14 cellular contexts compared by ENCODE assay signal in the genomic region with DNA sequence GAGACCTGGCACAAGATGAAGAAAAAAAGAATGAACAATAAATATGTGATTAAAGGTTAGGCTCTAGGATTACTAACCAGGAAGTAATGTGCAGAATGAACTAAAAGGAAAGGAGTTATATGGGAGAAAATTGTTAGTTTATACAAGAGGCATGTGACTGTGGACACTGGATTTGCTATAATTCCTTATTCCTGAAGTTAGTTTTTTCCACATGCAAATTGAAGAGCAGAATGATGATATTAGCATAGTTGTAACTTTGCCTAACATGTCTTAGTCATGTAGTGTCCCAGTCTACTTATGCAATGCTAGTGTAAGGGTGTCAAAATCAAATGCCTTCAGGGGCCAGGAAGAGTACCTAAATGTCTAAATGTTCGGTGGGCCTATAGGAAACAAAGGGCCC. TPM values are rescaled to one million over a fixed set of nuclear protein-coding genes. Genes with fewer than 3 reads are reported as not detected.
DNase-seq lines count a peak whose midpoint lies in the region; ATAC-seq and TF ChIP-seq lines count a peak whose summit lies in the region.
"Had no signal": no experiment of that assay in that cellular context is flagged by ENCODE, and none has a peak within 500 bp of the region (broad histone marks: within the 10 kb centered on the region; RNA-seq: fewer than 3 reads in every experiment).

No MANE protein-coding gene starts in this region.

- H3K4ac ChIP-seq in mesenchymal stem cell (ENCODE audit: low read depth in 1 of 2, low read length in 2 of 2) = no peak overlapping the region

- H2AFZ ChIP-seq in GM23248 (no peak overlapping the region), mesenchymal stem cell (ENCODE audit: low read depth, low read length) (no peak overlapping the region), GM23338 (no peak overlapping the region)

- H2BK15ac ChIP-seq in mesenchymal stem cell (ENCODE audit: low read depth, poor library complexity, severe bottlenecking) = no peak overlapping the region

- H4K20me1 ChIP-seq in GM23248 (ENCODE audit: insufficient read depth) (no peaks in the 10 kb centered on the region), GM23338 (replicated peaks; ENCODE audit: insufficient read depth) (no peaks in the 10 kb centered on the region)

- H3K36me3 Mint-ChIP-seq in GM23338 (ENCODE audit: low read depth) (no peaks in the 10 kb centered on the region), endodermal cell (ENCODE audit: low read depth) (no peaks in the 10 kb centered on the region)

- no peaks in the 10 kb centered on the region for H3K9me3 ChIP-seq in GM23248 (ENCODE audit: low read depth)
- no peaks in the 10 kb centered on the region for H3K9me3 ChIP-seq in mesenchymal stem cell (ENCODE audit: control insufficient read depth, low read length)
- H3K9me3 ChIP-seq in endodermal cell (ENCODE audit: control insufficient read depth, low read length) = no peaks in the 10 kb centered on the region
- H3K9me3 ChIP-seq: MG63 had no signal

- ATAC-seq in GM23338 = no peak

- no peak overlapping the region for H2BK12ac ChIP-seq in mesenchymal stem cell (ENCODE audit: low read length in 2 of 2)

- H2BK120ac ChIP-seq in mesenchymal stem cell (ENCODE audit: low read depth, low read length) = no peak overlapping the region

- H4K91ac ChIP-seq in mesenchymal stem cell (ENCODE audit: low read length) = no peak overlapping the region

- H3K27me3 Mint-ChIP-seq in GM23338 (ENCODE audit: insufficient read depth, low read depth, poor library complexity) = no peaks in the 10 kb centered on the region
- H3K27me3 Mint-ChIP-seq in endodermal cell (ENCODE audit: insufficient read depth) = no peaks in the 10 kb centered on the region

- no peak overlapping the region for H3K14ac ChIP-seq in mesenchymal stem cell (ENCODE audit: low read length in 2 of 2)

- H3K4me1 Mint-ChIP-seq in GM23338 (no peaks in the 10 kb centered on the region; the same call in 2 of the 3 replicates), endodermal cell (no peaks in the 10 kb centered on the region)

- H3K9me2 ChIP-seq in GM23248 (ENCODE audit: insufficient read depth) (no peaks in the 10 kb centered on the region), GM23338 (ENCODE audit: insufficient read depth) (0 out of 2 replicates have a peak, but pooled peaks cover 4% of the 10 kb centered on the region)

- H3K4me3 ChIP-seq in BJ (ENCODE audit: low read depth, low read length) (no peak overlapping the region), GM23248 (no peak overlapping the region), mesenchymal stem cell (ENCODE audit: insufficient read depth in 1 of 2, low read depth in 1 of 2, low read length in 2 of 2) (no peak overlapping the region), GM23338 (no peak overlapping the region), endodermal cell (ENCODE audit: low read length) (no peak overlapping the region)
- H3K4me3 ChIP-seq: MG63 had no signal

- CTCF ChIA-PET in BJ (lab: Yijun Ruan, JAX) = no interaction called here

- H3K27ac Mint-ChIP-seq in GM23338 (no peak overlapping the region), endodermal cell (no peak overlapping the region)

- H3K79me2 ChIP-seq in GM23248 (ENCODE audit: insufficient read depth) (no peaks in the 10 kb centered on the region), GM23338 (replicated peaks; ENCODE audit: insufficient read depth) (no peaks in the 10 kb centered on the region)

- no peaks in the 10 kb centered on the region for H3K9me3 Mint-ChIP-seq in GM23338
- H3K9me3 Mint-ChIP-seq in endodermal cell = no peaks in the 10 kb centered on the region

- H3K79me1 ChIP-seq in mesenchymal stem cell (replicated peaks; ENCODE audit: low read length, poor library complexity, severe bottlenecking) = peaks cover 1% of the 10 kb centered on the region

- H3K4me3 Mint-ChIP-seq in GM23338 = no peak overlapping the region
- no peak overlapping the region for H3K4me3 Mint-ChIP-seq in endodermal cell

- H3K36me3 ChIP-seq in BJ (ENCODE audit: control insufficient read depth, insufficient read depth, low read length) (no peaks in the 10 kb centered on the region), GM23248 (ENCODE audit: low read depth) (no peaks in the 10 kb centered on the region), mesenchymal stem cell (ENCODE audit: control insufficient read depth in 1 of 2, insufficient read depth in 2 of 2, low read depth in 1 of 2, low read length in 2 of 2) (no peaks in the 10 kb centered on the region), GM23338 (ENCODE audit: insufficient read depth) (no peaks in the 10 kb centered on the region), endodermal cell (ENCODE audit: control insufficient read depth, insufficient read depth, low read length) (no peaks in the 10 kb centered on the region)
- H3K36me3 ChIP-seq: MG63 had no signal

- in situ Hi-C loops in GM23248 (cut with MboI) = no loop called here

- H2BK5ac ChIP-seq in mesenchymal stem cell (ENCODE audit: low read depth, low read length, poor library complexity, severe bottlenecking) = no peak overlapping the region

- H3K27me3 ChIP-seq in BJ (ENCODE audit: control insufficient read depth, insufficient read depth, low read length) (no peaks in the 10 kb centered on the region), GM23248 (replicated peaks; ENCODE audit: insufficient read depth) (no peaks in the 10 kb centered on the region), mesenchymal stem cell (ENCODE audit: control insufficient read depth in 1 of 2, insufficient read depth in 1 of 2, low read length in 2 of 2) (no peaks in the 10 kb centered on the region), GM23338 (ENCODE audit: insufficient read depth) (no peaks in the 10 kb centered on the region), endodermal cell (ENCODE audit: control insufficient read depth, insufficient read depth, low read length, poor library complexity, severe bottlenecking) (no peaks in the 10 kb centered on the region)
- H3K27me3 ChIP-seq: MG63 had no signal

- H2AK5ac ChIP-seq in mesenchymal stem cell (ENCODE audit: low read length, severe bottlenecking) = no peak overlapping the region

- POLR2A ChIA-PET in BJ (lab: Charles Lee) = no interaction called here

- WGBS in GM23248 (ENCODE audit: low coverage in 1 of 2, low lambda C conversion rate in 2 of 2, missing lambda C conversion rate in 2 of 2), 2 experiments = 79 to 84% methylated on average over 1 of the region's 1 CpG
- 83% methylated on average over 1 of the region's 1 CpG for WGBS in mesenchymal stem cell
- WGBS in endodermal cell (ENCODE audit: insufficient coverage in 1 of 2, insufficient read length in 1 of 2), 2 experiments = 96 to 100% methylated on average over 1 of the region's 1 CpG

- H3K4me2 ChIP-seq in GM23248 (ENCODE audit: unreplicated experiment) (peak overlapping the region; percentile 48), mesenchymal stem cell (ENCODE audit: low read length, poor library complexity, severe bottlenecking) (no peak overlapping the region), GM23338 (no peak overlapping the region)

- no peak overlapping the region for H3K18ac ChIP-seq in mesenchymal stem cell (ENCODE audit: low read depth in 1 of 2, low read length in 2 of 2)

- no peak overlapping the region for H3K23ac ChIP-seq in mesenchymal stem cell (ENCODE audit: low read length in 2 of 2)

- H3F3A ChIP-seq in GM23248 (ENCODE audit: insufficient read depth) = peaks cover 13% of the 10 kb centered on the region
- no peaks in the 10 kb centered on the region for H3F3A ChIP-seq in GM23338 (replicated peaks; ENCODE audit: low read depth)

- DNase-seq in BJ (ENCODE audit: low read depth) (peak; percentile 19), GM23248 (peak; percentile 70), astrocyte of the hippocampus (ENCODE audit: low read depth, low spot score) (peak; percentile 46), mesenchymal stem cell (peak; percentile 38), NCI-H1694 (lab: John Stamatoyannopoulos, UW) (no peak), GM23338 (ENCODE audit: low spot score) (no peak), endodermal cell (no peak)
- no peak for DNase-seq in activated effector memory CD4-positive, alpha-beta T cell treated with anti-CD3 and anti-CD28 coated beads, Interleukin-2, amount 50 U/mL, for 16 hours
- DNase-seq: activated T-cell treated with anti-CD3 and anti-CD28 coated beads, Interleukin-2, amount 50 U/mL, for 1 hour; COR-L47; MG63; NCI-H446; RPMI8226; stimulated activated CD4-positive, alpha-beta T cell treated with anti-CD3 and anti-CD28 coated beads, Interleukin-4, amount 100 ng/mL, for 24 hours had no signal

- TF ChIP-seq CTCF in BJ (IDR thresholded peaks at IDR 0.05; ENCODE audit: insufficient read depth, low read depth, low read length) (no peak), GM23338 (conservative IDR thresholded peaks at IDR 0.05; ENCODE audit: low read depth in 2 of 2) (no peak), endodermal cell (conservative IDR thresholded peaks at IDR 0.05) (no peak)

- H3K27ac ChIP-seq in GM23248 = peak overlapping the region; percentile 49
- H3K27ac ChIP-seq in mesenchymal stem cell (ENCODE audit: low read length, poor library complexity, severe bottlenecking) = peak overlapping the region; percentile 2
- no peak overlapping the region for H3K27ac ChIP-seq in GM23338 (ENCODE audit: low read depth)
- no peak overlapping the region for H3K27ac ChIP-seq in endodermal cell (ENCODE audit: low read depth, low read length)

- H3K4me1 ChIP-seq in GM23248 (ENCODE audit: insufficient read depth) = peaks cover 16% of the 10 kb centered on the region
- H3K4me1 ChIP-seq in mesenchymal stem cell (ENCODE audit: control insufficient read depth, insufficient read depth, low read depth, low read length) = no peaks in the 10 kb centered on the region
- H3K4me1 ChIP-seq in GM23338 (ENCODE audit: insufficient read depth) = no peaks in the 10 kb centered on the region
- H3K4me1 ChIP-seq in endodermal cell (ENCODE audit: control insufficient read depth, insufficient read depth, low read length) = no peaks in the 10 kb centered on the region

- no peak overlapping the region for H3K9ac ChIP-seq in GM23248
- H3K9ac ChIP-seq in mesenchymal stem cell (ENCODE audit: low read length) = no peak overlapping the region
- H3K9ac ChIP-seq in endodermal cell (ENCODE audit: extremely low read depth, low read length, poor library complexity, severe bottlenecking) = no peak overlapping the region

- no peak overlapping the region for H4K8ac ChIP-seq in mesenchymal stem cell (ENCODE audit: low read length)

TF ChIP-seq in GM23338, 12 proteins besides CTCF, POLR2A, EP300 and RAD21 (continues in another document):
- TF ChIP-seq EZH2phosphoT487 (IDR thresholded peaks at IDR 0.05; ENCODE audit: unreplicated experiment) (no peak), NANOG (IDR thresholded peaks at IDR 0.05; ENCODE audit: borderline replicate concordance) (no peak)

RNA-seq across cellular contexts. Expression of a gene that starts 27.9 kb away (rescaled TPM):
- 2.6 and 7.0 TPM in 2 replicates for polyA plus RNA-seq in BJ (2011; rRNA removed)
- 25.0 and 28.1 TPM in 2 replicates for polyA minus RNA-seq in BJ (2011; rRNA and poly(A)+ RNA removed)
- total RNA-seq in GM23248 (2014; rRNA removed; shearing (Covaris generic)) = 13.0 and 19.9 TPM in 2 replicates
- polyA plus RNA-seq in GM23248 (2016; fragmentation: Nextera tagmentation; extraction: Ambion mirVana) = 11.7 and 12.4 TPM in 2 replicates
- 6.0 TPM for polyA plus RNA-seq in mesenchymal stem cell (2013, experiment 1 of 2)
- 6.1 TPM for polyA plus RNA-seq in mesenchymal stem cell (2013, experiment 2 of 2)
- 10.1 and 13.4 TPM in 2 replicates for total RNA-seq in GM23338 (2014; rRNA removed; shearing (Covaris generic))
- polyA plus RNA-seq in GM23338 (2016; fragmentation: Nextera tagmentation; extraction: Ambion mirVana) = 9.1 and 10.8 TPM in 2 replicates
- 10 to 100 TPM in 1 of 2 donors, 1 to 10 TPM in 1; 6.7 to 10.2 TPM for total RNA-seq in endodermal cell
- 6.0 TPM for polyA plus RNA-seq in endodermal cell (2013, experiment 1 of 2)
- 6.8 TPM for polyA plus RNA-seq in endodermal cell (2013, experiment 2 of 2)

Comparison
In these comparisons a context has a peak if more than half of its experiments do, and no peak if none do; other contexts are left out.
1. DNase-seq: peak in BJ (single experiment), GM23248 (single experiment), astrocyte of the hippocampus (single experiment) and mesenchymal stem cell (single experiment); none in NCI-H1694 (single experiment), activated effector memory CD4-positive, alpha-beta T cell treated with anti-CD3 and anti-CD28 coated beads, Interleukin-2, amount 50 U/mL, for 16 hours (single experiment), GM23338 (single experiment) and endodermal cell (single experiment).
2. H3K27ac ChIP-seq: peak in GM23248 (single experiment) and mesenchymal stem cell (single experiment); none in GM23338 (single experiment) and endodermal cell (single experiment).